ENCODE assay signal across 8 cellular contexts in genomic region chr13:99969934-99970760, GRCh38. TPM values are rescaled to one million over a fixed set of nuclear protein-coding genes. Genes with fewer than 3 reads are reported as not detected.
A peak's percentile ranks its signal among the peaks of the same experiment; 100 is the strongest.
DNase-seq lines count a peak whose midpoint lies in the region; ATAC-seq, FAIRE-seq and TF ChIP-seq lines count a peak whose summit lies in the region.

No MANE protein-coding gene starts in this region.

- no peak for TF ChIP-seq POLR2A in GM12878 (IDR thresholded peaks at IDR 0.05; ENCODE audit: low read depth, low read length)

- H4K8ac ChIP-seq in mesenchymal stem cell (ENCODE audit: low read length), result no peak overlapping the region

- H3K4me1 ChIP-seq in GM12878 (ENCODE audit: control insufficient read depth, insufficient read depth, low read length), result no peaks in the 10 kb centered on the region
- peaks cover 17% of the 10 kb centered on the region for H3K4me1 ChIP-seq in mesenchymal stem cell (ENCODE audit: control insufficient read depth, insufficient read depth, low read depth, low read length)

- peaks cover 5% of the 10 kb centered on the region; the same call in 1 of the 3 replicates for H3K9me3 ChIP-seq in GM12878 (replicated peaks; ENCODE audit: control insufficient read depth, insufficient read depth, low read length)
- peaks cover 4% of the 10 kb centered on the region for H3K9me3 ChIP-seq in mesenchymal stem cell (ENCODE audit: control insufficient read depth, low read length)

- no peak overlapping the region for H2BK15ac ChIP-seq in mesenchymal stem cell (ENCODE audit: low read depth, poor library complexity, severe bottlenecking)

- no TSS peak for BruUV-seq in GM12878 (replicated peaks; lab: Mats Ljungman, UMichigan)

- H2AFZ ChIP-seq in GM12878 (ENCODE audit: control insufficient read depth, low read depth, low read length) (no peak overlapping the region), mesenchymal stem cell (ENCODE audit: low read depth, low read length) (no peak overlapping the region)

- TF ChIP-seq RAD21 in GM12878 (IDR thresholded peaks at IDR 0.05; ENCODE audit: insufficient read depth, low read depth, low read length), result no peak

- peaks cover 12% of the 10 kb centered on the region for H3K79me1 ChIP-seq in mesenchymal stem cell (replicated peaks; ENCODE audit: low read length, poor library complexity, severe bottlenecking)

- H2BK120ac ChIP-seq in mesenchymal stem cell (ENCODE audit: low read depth, low read length), result no peak overlapping the region

- H2AK5ac ChIP-seq in mesenchymal stem cell (ENCODE audit: low read length, severe bottlenecking), result no peak overlapping the region

- CTCF ChIA-PET in GM12878 (lab: Yijun Ruan, JAX), result no interaction called here

- no peaks in the 10 kb centered on the region for H3K79me2 ChIP-seq in GM12878 (ENCODE audit: control insufficient read depth, insufficient read depth, low read length)

- peak overlapping the region in 1 of 2 experiments; percentile 46 for H3K23ac ChIP-seq in mesenchymal stem cell (ENCODE audit: low read length in 2 of 2)

- no peak for FAIRE-seq in GM12878 (lab: Jason Lieb, UNC)

- no peak overlapping the region for H3K18ac ChIP-seq in mesenchymal stem cell (ENCODE audit: low read depth in 1 of 2, low read length in 2 of 2)

- TF ChIP-seq EP300 in GM12878 (IDR thresholded peaks at IDR 0.05; ENCODE audit: borderline replicate concordance in 1 of 2, control insufficient read depth in 1 of 2, low read depth in 2 of 2, low read length in 2 of 2), result no peak

- WGBS in GM12878 (ENCODE audit: insufficient coverage, insufficient replicate concordance, low lambda C conversion rate, missing lambda C conversion rate), result 53% methylated on average over 52 of the region's 96 CpGs
- under 1% methylated on average over 41 of the region's 96 CpGs for WGBS in mesenchymal stem cell

- SMC1A ChIA-PET in GM12878 (lab: Charles Lee; ENCODE audit: uncharacterized antibody, unreplicated experiment), result no interaction called here

- H3K4me3 ChIP-seq in GM12878, result no peak overlapping the region; the same call in 1 of the 2 replicates
- peak overlapping the region in 1 of 2 experiments; percentile 81 for H3K4me3 ChIP-seq in mesenchymal stem cell (ENCODE audit: insufficient read depth in 1 of 2, low read depth in 1 of 2, low read length in 2 of 2)

- H3K9ac ChIP-seq in GM12878 (ENCODE audit: control insufficient read depth, insufficient read depth, low read length), result no peak overlapping the region
- no peak overlapping the region for H3K9ac ChIP-seq in mesenchymal stem cell (ENCODE audit: low read length)

- H2BK12ac ChIP-seq in mesenchymal stem cell (ENCODE audit: low read length in 2 of 2), result no peak overlapping the region

- H3K14ac ChIP-seq in mesenchymal stem cell (ENCODE audit: low read length in 2 of 2), result no peak overlapping the region

- no peak overlapping the region for H3K4ac ChIP-seq in mesenchymal stem cell (ENCODE audit: low read depth in 1 of 2, low read length in 2 of 2)

- H4K20me1 ChIP-seq in GM12878 (ENCODE audit: control insufficient read depth, insufficient read depth), result no peaks in the 10 kb centered on the region

- H3K27me3 ChIP-seq in GM12878 (replicated peaks in 1 of 2; ENCODE audit: control insufficient read depth in 2 of 2, insufficient read depth in 2 of 2, low read length in 1 of 2), result peaks cover 9 to 29% of the 10 kb centered on the region in 2 experiments
- H3K27me3 ChIP-seq in mesenchymal stem cell (ENCODE audit: control insufficient read depth in 1 of 2, insufficient read depth in 1 of 2, low read length in 2 of 2), result peaks cover 4 to 89% of the 10 kb centered on the region in 2 experiments

- H2BK5ac ChIP-seq in mesenchymal stem cell (ENCODE audit: low read depth, low read length, poor library complexity, severe bottlenecking), result peak overlapping the region; percentile 4

- no peak for ATAC-seq in GM12878
- ATAC-seq in GM21515 (IDR thresholded peaks at IDR 0.05; ENCODE audit: unreplicated experiment), result no peak
- no peak for ATAC-seq in HG03439 (IDR thresholded peaks at IDR 0.05; ENCODE audit: unreplicated experiment)

- TF ChIP-seq CTCF in GM12878 (IDR thresholded peaks at IDR 0.05 in 2 of 3, conservative IDR thresholded peaks at IDR 0.05 in 1 of 3; ENCODE audit: control insufficient read depth in 2 of 3, extremely low read depth in 1 of 3, insufficient read depth in 1 of 3, low read depth in 3 of 3, low read length in 3 of 3), result no peak

- in situ Hi-C loops in GM12878 (cut with MboI), result no loop called here

- H4K91ac ChIP-seq in mesenchymal stem cell (ENCODE audit: low read length), result no peak overlapping the region

- RAD21 ChIA-PET in GM12878 (lab: Charles Lee; ENCODE audit: unreplicated experiment), result no interaction called here

- POLR2A ChIA-PET in GM12878 (lab: Charles Lee), result no interaction called here

- intact Hi-C loops in GM12878 (cut with micrococcal nuclease; ENCODE audit: unreplicated experiment), result no loop called here

- peak overlapping the region; percentile 74 for H3K4me2 ChIP-seq in GM12878 (ENCODE audit: control insufficient read depth, insufficient read depth)
- H3K4me2 ChIP-seq in mesenchymal stem cell (ENCODE audit: low read length, poor library complexity, severe bottlenecking), result peak overlapping the region; percentile 94

- peak; percentile 49 for DNase-seq in stimulated activated CD4-positive, alpha-beta T cell treated with anti-CD3 and anti-CD28 coated beads, Interleukin-15, amount 100 ng/mL, for 24 hours
- DNase-seq in stimulated activated CD4-positive, alpha-beta T cell treated with anti-CD3 and anti-CD28 coated beads, Interleukin-1b, Interleukin-23, amount 100 ng/mL, for 48 hours, result no peak
- DNase-seq in NCI-H69 (lab: John Stamatoyannopoulos, UW), result peak; percentile 88
- DNase-seq in GM12878 (ENCODE audit: low read depth, low spot score), result no peak
- no peak for DNase-seq in mesenchymal stem cell
- DNase-seq in NOMO-1 treated with DMSO at 0.1 percent for 48 hours (lab: John Stamatoyannopoulos, UW; ENCODE audit: unreplicated experiment), result no peak

- H3K27ac ChIP-seq in GM12878 (ENCODE audit: control insufficient read depth, insufficient read depth) (no peak overlapping the region), mesenchymal stem cell (ENCODE audit: low read length, poor library complexity, severe bottlenecking) (peak overlapping the region; percentile 82)

- H3K36me3 ChIP-seq in GM12878 (ENCODE audit: control insufficient read depth in 2 of 2, insufficient read depth in 2 of 2, low read length in 1 of 2) (no peaks in the 10 kb centered on the region), mesenchymal stem cell (ENCODE audit: control insufficient read depth in 1 of 2, insufficient read depth in 2 of 2, low read depth in 1 of 2, low read length in 2 of 2) (peaks cover 0 to 9% of the 10 kb centered on the region in 2 experiments)

TF ChIP-seq in GM12878, 131 proteins besides CTCF, POLR2A, EP300 and RAD21 (continues in another document):
- no peak for TF ChIP-seq CHD4 (IDR thresholded peaks at IDR 0.05)
- no peak for TF ChIP-seq MYC (IDR thresholded peaks at IDR 0.05; ENCODE audit: insufficient read depth, insufficient read length, insufficient replicate concordance, low read length, severe bottlenecking)
- no peak for TF ChIP-seq IRF4 (IDR thresholded peaks at IDR 0.05; ENCODE audit: low read depth, low read length)
- TF ChIP-seq SMAD1 (IDR thresholded peaks at IDR 0.05; ENCODE audit: low read depth, partially characterized antibody), result no peak
- TF ChIP-seq BACH1 (IDR thresholded peaks at IDR 0.05; ENCODE audit: borderline replicate concordance), result no peak
- TF ChIP-seq ZNF622 (IDR thresholded peaks at IDR 0.05), result no peak
- TF ChIP-seq SUZ12 (IDR thresholded peaks at IDR 0.05; ENCODE audit: unreplicated experiment), result no peak

RNA-seq across cellular contexts. Expression of gene ZIC5, which starts 1.4 kb away (rescaled TPM):
- not detected in 2 replicates for total RNA-seq in GM12878 (2013; cell fraction: nucleolus; rRNA removed)
- total RNA-seq in GM12878 (2014; rRNA removed) (not detected in 2 replicates), GM12878 (2014; rRNA removed; fragmentation: Illumina TruSeq; extraction: Trizol) (not detected in 2 replicates), GM12878 (2021) (not detected in 2 replicates)
- polyA plus RNA-seq in GM12878 (2011; ENCODE audit: low read depth), result not detected
- polyA plus RNA-seq in GM12878 (2011; rRNA removed) (not detected in 2 replicates), GM12878 (2014; fragmentation: Illumina TruSeq; extraction: Trizol) (not detected in 2 replicates), GM12878 (2014; fragmentation: Nextera tagmentation; extraction: Ambion mirVana) (not detected), GM12878 (2014; rRNA removed) (not detected in 2 replicates), GM12878 (2016; fragmentation: Nextera tagmentation; extraction: Ambion mirVana) (not detected)
- polyA plus RNA-seq in GM12878 (2011; cell fraction: cytosol; rRNA removed), result not detected in 2 replicates
- polyA plus RNA-seq in GM12878 (2011; cell fraction: nucleus; rRNA removed), result not detected in 2 replicates
- not detected in 2 replicates for polyA plus RNA-seq in GM12878 (2012)
- polyA minus RNA-seq in GM12878 (2011; rRNA and poly(A)+ RNA removed), result not detected in 2 replicates
- not detected in 2 replicates for polyA minus RNA-seq in GM12878 (2011; cell fraction: cytosol; rRNA and poly(A)+ RNA removed)
- 0.10 TPM in 1 of 2 replicates, not detected in the other for polyA minus RNA-seq in GM12878 (2011; cell fraction: nucleus; rRNA and poly(A)+ RNA removed)
- not detected for polyA plus RNA-seq in mesenchymal stem cell (2013, experiment 1 of 2)
- not detected for polyA plus RNA-seq in mesenchymal stem cell (2013, experiment 2 of 2)

RNA-seq across cellular contexts. Expression of gene ZIC2, which starts 11.4 kb away (rescaled TPM):
- not detected in 2 replicates for total RNA-seq in GM12878 (2013; cell fraction: nucleolus; rRNA removed)
- total RNA-seq in GM12878 (2014; rRNA removed) (not detected in 2 replicates), GM12878 (2014; rRNA removed; fragmentation: Illumina TruSeq; extraction: Trizol) (not detected in 2 replicates), GM12878 (2021) (not detected in 2 replicates)
- not detected for polyA plus RNA-seq in GM12878 (2011; ENCODE audit: low read depth)
- polyA plus RNA-seq in GM12878 (2011; rRNA removed) (not detected in 2 replicates), GM12878 (2014; fragmentation: Illumina TruSeq; extraction: Trizol) (not detected in 2 replicates), GM12878 (2014; fragmentation: Nextera tagmentation; extraction: Ambion mirVana) (not detected), GM12878 (2014; rRNA removed) (not detected in 2 replicates), GM12878 (2016; fragmentation: Nextera tagmentation; extraction: Ambion mirVana) (under 1 TPM; 0.05 TPM)
- polyA plus RNA-seq in GM12878 (2011; cell fraction: cytosol; rRNA removed), result not detected in 2 replicates
- not detected in 2 replicates for polyA plus RNA-seq in GM12878 (2011; cell fraction: nucleus; rRNA removed)
- not detected in 2 replicates for polyA plus RNA-seq in GM12878 (2012)
- not detected in 2 replicates for polyA minus RNA-seq in GM12878 (2011; rRNA and poly(A)+ RNA removed)
- polyA minus RNA-seq in GM12878 (2011; cell fraction: cytosol; rRNA and poly(A)+ RNA removed), result not detected in 2 replicates
- polyA minus RNA-seq in GM12878 (2011; cell fraction: nucleus; rRNA and poly(A)+ RNA removed), result not detected in 2 replicates
- polyA plus RNA-seq in mesenchymal stem cell (2013, experiment 1 of 2), result not detected
- polyA plus RNA-seq in mesenchymal stem cell (2013, experiment 2 of 2), result not detected

Comparison
In these comparisons a context has a peak if more than half of its experiments do, and no peak if none do; other contexts are left out.
1. DNase-seq: peak in stimulated activated CD4-positive, alpha-beta T cell treated with anti-CD3 and anti-CD28 coated beads, Interleukin-15, amount 100 ng/mL, for 24 hours (single experiment) and NCI-H69 (single experiment); none in stimulated activated CD4-positive, alpha-beta T cell treated with anti-CD3 and anti-CD28 coated beads, Interleukin-1b, Interleukin-23, amount 100 ng/mL, for 48 hours (single experiment), GM12878 (single experiment), mesenchymal stem cell (single experiment) and NOMO-1 treated with DMSO at 0.1 percent for 48 hours (single experiment).